Comparison of ENCODE assay signal across 13 cellular contexts in genomic region chr10:34957531-34957930, GRCh38.
DNase-seq lines count a peak whose midpoint lies in the region; ATAC-seq and TF ChIP-seq lines count a peak whose summit lies in the region.
"Had no signal": no experiment of that assay in that cellular context is flagged by ENCODE, and none has a peak within 500 bp of the region (broad histone marks: within the 10 kb centered on the region; RNA-seq: fewer than 3 reads in every experiment).

No MANE protein-coding gene starts in this region.

- intact Hi-C loops in vagina (cut with DNase I) = no loop called here
- intact Hi-C loops in psoas muscle (cut with DNase I) = loop anchor here (5.0 to 10.0 kb wide), 2 partner anchors 143 to 290 kb away; partner anchors contain the start of gene PARD3 (in 1 of the 2)

- no peaks in the 10 kb centered on the region for H3K4me1 ChIP-seq in gastroesophageal sphincter
- H3K4me1 ChIP-seq in neuronal stem cell (ENCODE audit: control insufficient read depth in 2 of 2, insufficient read depth in 1 of 2, low read depth in 1 of 2, low read length in 2 of 2) = peaks cover 0 to 3% of the 10 kb centered on the region in 2 donors
- H3K4me1 ChIP-seq in vagina = peaks cover 10% of the 10 kb centered on the region
- peaks cover 3% of the 10 kb centered on the region for H3K4me1 ChIP-seq in psoas muscle

- H2BK5ac ChIP-seq in neuronal stem cell (ENCODE audit: low read length) = no peak overlapping the region

- H3K14ac ChIP-seq in neuronal stem cell (ENCODE audit: low read length) = no peak overlapping the region

- no peak overlapping the region for H4K8ac ChIP-seq in neuronal stem cell (ENCODE audit: low read depth, low read length)

- DNase-seq in RWPE1 (ENCODE audit: low spot score) (no peak), neuronal stem cell (ENCODE audit: low spot score) (no peak), vagina (ENCODE audit: extremely low spot score in 2 of 2) (no peak), psoas muscle (no peak)
- no peak for DNase-seq in activated naive CD4-positive, alpha-beta T cell treated with Interleukin-2 at 50 U/mL for 16 hours
- DNase-seq: Calu3; CD8-positive, alpha-beta T cell; DMS79 treated with DMSO at 0.1 percent for 48 hours; GF-D8; GOT3; H9 had no signal

- peak overlapping the region; percentile 76; the same call in 1 of the 2 replicates for H3K27ac ChIP-seq in RWPE1
- H3K27ac ChIP-seq in gastroesophageal sphincter = no peak overlapping the region
- no peak overlapping the region for H3K27ac ChIP-seq in neuronal stem cell (replicated peaks; ENCODE audit: low read length)
- no peak overlapping the region for H3K27ac ChIP-seq in vagina
- H3K27ac ChIP-seq in psoas muscle = no peak overlapping the region
- H3K27ac ChIP-seq: BLaER1 treated with 17β-estradiol and CSF1 and Interleukin-3, amounts not matched to agents 10 nM and 100 nM had no signal

- H2BK12ac ChIP-seq in neuronal stem cell (ENCODE audit: low read length) = no peak overlapping the region

- TF ChIP-seq CTCF in RWPE1 (conservative IDR thresholded peaks at IDR 0.05; ENCODE audit: low read depth) (no peak), gastroesophageal sphincter (IDR thresholded peaks at IDR 0.05) (no peak), vagina (IDR thresholded peaks at IDR 0.05) (no peak), psoas muscle (IDR thresholded peaks at IDR 0.05) (no peak)

- TF ChIP-seq EP300 in gastroesophageal sphincter (IDR thresholded peaks at IDR 0.05) = no peak

- ATAC-seq in gastroesophageal sphincter (peak; percentile 31), psoas muscle (no peak)
- ATAC-seq: CD8-positive, alpha-beta T cell had no signal

- TF ChIP-seq POLR2A in gastroesophageal sphincter (IDR thresholded peaks at IDR 0.05) (no peak), vagina (IDR thresholded peaks at IDR 0.05) (no peak)

- H3K27me3 ChIP-seq in gastroesophageal sphincter = no peaks in the 10 kb centered on the region
- H3K27me3 ChIP-seq in neuronal stem cell (ENCODE audit: control insufficient read depth in 3 of 3, insufficient read depth in 3 of 3, low read depth in 1 of 3, low read length in 3 of 3) = no peaks in the 10 kb centered on the region
- no peaks in the 10 kb centered on the region for H3K27me3 ChIP-seq in vagina
- H3K27me3 ChIP-seq in psoas muscle (ENCODE audit: insufficient read depth in 3 of 3, low read length in 2 of 3) = no peaks in the 10 kb centered on the region
- H3K27me3 ChIP-seq: BLaER1 treated with 17β-estradiol and CSF1 and Interleukin-3, amounts not matched to agents 10 nM and 100 nM had no signal

- no peak overlapping the region for H2AK5ac ChIP-seq in neuronal stem cell (ENCODE audit: low read depth, low read length)

- 91% methylated on average over 3 of the region's 6 CpGs; no CpG with 5 or more reads in 1 of the 2 donors for WGBS in gastroesophageal sphincter (ENCODE audit: low coverage in 1 of 2), 2 donors
- WGBS in neuronal stem cell (ENCODE audit: extremely low coverage in 2 of 2, insufficient read length in 2 of 2, insufficient replicate concordance in 1 of 2), 2 donors = no CpG with 5 or more reads among the region's 6 CpGs
- 78 to 86% (median 81%) methylated on average over 6 of the region's 6 CpGs for WGBS in psoas muscle, 3 donors

- peak overlapping the region; percentile 23 for H3K18ac ChIP-seq in neuronal stem cell (ENCODE audit: low read length)

- CTCF ChIA-PET in RWPE1 (lab: Yijun Ruan, JAX) = interaction anchor here (1.0 kb wide), 1 partner anchor 291 kb away, joined by 5 read pairs; no protein-coding TSS in a partner anchor

- no peak overlapping the region for H2BK120ac ChIP-seq in neuronal stem cell (ENCODE audit: low read depth, low read length)

- no peaks in the 10 kb centered on the region for H3K79me1 ChIP-seq in neuronal stem cell (ENCODE audit: low read depth, low read length)

- no peak overlapping the region for H3K9ac ChIP-seq in neuronal stem cell (ENCODE audit: low read depth, low read length, poor library complexity)
- H3K9ac ChIP-seq: BLaER1 treated with 17β-estradiol and CSF1 and Interleukin-3, amounts not matched to agents 10 nM and 100 nM had no signal

- H3K4ac ChIP-seq in neuronal stem cell (ENCODE audit: low read length) = no peak overlapping the region

- H3K4me2 ChIP-seq in neuronal stem cell (ENCODE audit: insufficient read depth, low read length, poor library complexity, severe bottlenecking) = no peak overlapping the region
- H3K4me2 ChIP-seq: BLaER1 treated with 17β-estradiol and CSF1 and Interleukin-3, amounts not matched to agents 10 nM and 100 nM had no signal

- no peaks in the 10 kb centered on the region for H3K9me3 ChIP-seq in gastroesophageal sphincter
- no peaks in the 10 kb centered on the region for H3K9me3 ChIP-seq in neuronal stem cell (replicated peaks in 1 of 2; ENCODE audit: control insufficient read depth in 2 of 2, insufficient read depth in 1 of 2, low read depth in 1 of 2, low read length in 2 of 2)
- H3K9me3 ChIP-seq in vagina = no peaks in the 10 kb centered on the region
- H3K9me3 ChIP-seq in psoas muscle = no peaks in the 10 kb centered on the region
- H3K9me3 ChIP-seq: BLaER1 treated with 17β-estradiol and CSF1 and Interleukin-3, amounts not matched to agents 10 nM and 100 nM had no signal

- no peak overlapping the region for H4K91ac ChIP-seq in neuronal stem cell (ENCODE audit: low read depth, low read length, poor library complexity)

- POLR2A ChIA-PET in RWPE1 (lab: Yijun Ruan, JAX; ENCODE audit: low non-redundant PET) = no interaction called here

- H3K4me3 ChIP-seq in gastroesophageal sphincter (no peak overlapping the region), neuronal stem cell (ENCODE audit: low read length in 2 of 2) (no peak overlapping the region), vagina (no peak overlapping the region), psoas muscle (no peak overlapping the region)
- H3K4me3 ChIP-seq: BLaER1 treated with 17β-estradiol and CSF1 and Interleukin-3, amounts not matched to agents 10 nM and 100 nM had no signal

- no peak overlapping the region for H2AFZ ChIP-seq in neuronal stem cell (ENCODE audit: low read length)

- H3K36me3 ChIP-seq in gastroesophageal sphincter (no peaks in the 10 kb centered on the region), neuronal stem cell (replicated peaks in 1 of 2; ENCODE audit: control insufficient read depth in 2 of 2, insufficient read depth in 2 of 2, low read length in 2 of 2) (no peaks in the 10 kb centered on the region), vagina (no peaks in the 10 kb centered on the region), psoas muscle (ENCODE audit: insufficient read depth in 1 of 2, low read depth in 1 of 2) (no peaks in the 10 kb centered on the region)
- H3K36me3 ChIP-seq: BLaER1 treated with 17β-estradiol and CSF1 and Interleukin-3, amounts not matched to agents 10 nM and 100 nM had no signal

- H2BK15ac ChIP-seq in neuronal stem cell (ENCODE audit: low read length) = no peak overlapping the region

- no peak overlapping the region for H3K23ac ChIP-seq in neuronal stem cell (ENCODE audit: low read depth, low read length, poor library complexity)
